Comparison of ENCODE assay signal across 10 cellular contexts in genomic region chr14:90495357-90496276, GRCh38.
DNase-seq lines count a peak whose midpoint lies in the region; ATAC-seq and TF ChIP-seq lines count a peak whose summit lies in the region.
"Had no signal": no experiment of that assay in that cellular context is flagged by ENCODE, and none has a peak within 500 bp of the region (broad histone marks: within the 10 kb centered on the region; RNA-seq: fewer than 3 reads in every experiment).

No MANE protein-coding gene starts in this region.

- H3K27me3 ChIP-seq in MM.1S (replicated peaks; ENCODE audit: insufficient read depth, low read length) = no peaks in the 10 kb centered on the region
- no peaks in the 10 kb centered on the region for H3K27me3 ChIP-seq in hepatocyte
- H3K27me3 ChIP-seq: Peyer's patch had no signal

- intact Hi-C loops in activated T-helper 1 cell treated with anti-CD3 and anti-CD28 coated beads, Interleukin-12 subunit alpha, Interleukin-12 subunit beta, Interleukin-2, Interleukin-4 antibody, amounts not matched to agents 30 ng/mL and 10 ng/mL and 1 ng/mL, durations not matched to agents 14 hours and 24 hours and 36 hours (cut with micrococcal nuclease) = no loop called here

- H3K27ac ChIP-seq in MM.1S (ENCODE audit: low read length) (no peak overlapping the region), hepatocyte (no peak overlapping the region)
- H3K27ac ChIP-seq: Peyer's patch had no signal

- peaks cover 2% of the 10 kb centered on the region for H3K27me3 Mint-ChIP-seq in activated T-helper 1 cell treated with anti-CD3 and anti-CD28 coated beads, Interleukin-12 subunit alpha, Interleukin-12 subunit beta, Interleukin-2, Interleukin-4 antibody, amounts not matched to agents 30 ng/mL and 10 ng/mL and 1 ng/mL, durations not matched to agents 14 hours and 24 hours and 36 hours (ENCODE audit: insufficient read depth)

- H3K4me1 ChIP-seq in MM.1S (ENCODE audit: low read length) (no peaks in the 10 kb centered on the region), hepatocyte (ENCODE audit: insufficient read depth) (peaks cover 4% of the 10 kb centered on the region)

- H3K9me3 ChIP-seq in MM.1S (replicated peaks; ENCODE audit: insufficient read depth, low read length) (no peaks in the 10 kb centered on the region), hepatocyte (ENCODE audit: low read depth) (no peaks in the 10 kb centered on the region)
- H3K9me3 ChIP-seq: Peyer's patch had no signal

- no peaks in the 10 kb centered on the region for H3K36me3 Mint-ChIP-seq in activated T-helper 1 cell treated with anti-CD3 and anti-CD28 coated beads, Interleukin-12 subunit alpha, Interleukin-12 subunit beta, Interleukin-2, Interleukin-4 antibody, amounts not matched to agents 30 ng/mL and 10 ng/mL and 1 ng/mL, durations not matched to agents 14 hours and 24 hours and 36 hours (ENCODE audit: low read depth)
- no peaks in the 10 kb centered on the region for H3K36me3 Mint-ChIP-seq in stimulated activated effector memory CD8-positive, alpha-beta T cell treated with anti-CD3 and anti-CD28 coated beads, Interleukin-12 subunit alpha, Interleukin-12 subunit beta, amount 100 ng/mL, for 72 hours

- H3K27ac Mint-ChIP-seq in activated T-helper 1 cell treated with anti-CD3 and anti-CD28 coated beads, Interleukin-12 subunit alpha, Interleukin-12 subunit beta, Interleukin-2, Interleukin-4 antibody, amounts not matched to agents 30 ng/mL and 10 ng/mL and 1 ng/mL, durations not matched to agents 14 hours and 24 hours and 36 hours = no peak overlapping the region
- H3K27ac Mint-ChIP-seq in stimulated activated effector memory CD8-positive, alpha-beta T cell treated with anti-CD3 and anti-CD28 coated beads, Interleukin-12 subunit alpha, Interleukin-12 subunit beta, amount 100 ng/mL, for 72 hours = no peak overlapping the region

- 60% methylated on average over 12 of the region's 12 CpGs for WGBS in hepatocyte (ENCODE audit: low lambda C conversion rate, missing lambda C conversion rate)

- no peak overlapping the region for H3K9ac ChIP-seq in MM.1S (ENCODE audit: low read length)

- H3K79me2 ChIP-seq in MM.1S (ENCODE audit: low read length) = no peaks in the 10 kb centered on the region
- H3K79me2 ChIP-seq in hepatocyte = no peaks in the 10 kb centered on the region

- H3F3A ChIP-seq in MM.1S (ENCODE audit: insufficient read depth, low read length) = no peaks in the 10 kb centered on the region

- H3K4me2 ChIP-seq in MM.1S (ENCODE audit: low read depth, low read length) (no peak overlapping the region), hepatocyte (no peak overlapping the region)

- H3K9me3 Mint-ChIP-seq in activated T-helper 1 cell treated with anti-CD3 and anti-CD28 coated beads, Interleukin-12 subunit alpha, Interleukin-12 subunit beta, Interleukin-2, Interleukin-4 antibody, amounts not matched to agents 30 ng/mL and 10 ng/mL and 1 ng/mL, durations not matched to agents 14 hours and 24 hours and 36 hours = no peaks in the 10 kb centered on the region
- no peaks in the 10 kb centered on the region for H3K9me3 Mint-ChIP-seq in stimulated activated effector memory CD8-positive, alpha-beta T cell treated with anti-CD3 and anti-CD28 coated beads, Interleukin-12 subunit alpha, Interleukin-12 subunit beta, amount 100 ng/mL, for 72 hours

- H3K4me1 Mint-ChIP-seq in activated T-helper 1 cell treated with anti-CD3 and anti-CD28 coated beads, Interleukin-12 subunit alpha, Interleukin-12 subunit beta, Interleukin-2, Interleukin-4 antibody, amounts not matched to agents 30 ng/mL and 10 ng/mL and 1 ng/mL, durations not matched to agents 14 hours and 24 hours and 36 hours (ENCODE audit: low read depth) = no peaks in the 10 kb centered on the region
- H3K4me1 Mint-ChIP-seq in stimulated activated effector memory CD8-positive, alpha-beta T cell treated with anti-CD3 and anti-CD28 coated beads, Interleukin-12 subunit alpha, Interleukin-12 subunit beta, amount 100 ng/mL, for 72 hours = no peaks in the 10 kb centered on the region

- DNase-seq in GM10266 (ENCODE audit: extremely low spot score) (peak; percentile 78), MM.1S (peak; percentile 45), hepatocyte (ENCODE audit: low spot score) (peak; percentile 90), NCI-H2107 treated with DMSO at 0.1 percent for 48 hours (lab: John Stamatoyannopoulos, UW; ENCODE audit: unreplicated experiment) (no peak), DMS114 treated with DMSO at 0.1 percent for 48 hours (lab: John Stamatoyannopoulos, UW; ENCODE audit: unreplicated experiment) (no peak)
- peak; percentile 37 for DNase-seq in activated T-helper 1 cell treated with anti-CD3 and anti-CD28 coated beads, Interleukin-12 subunit alpha, Interleukin-12 subunit beta, Interleukin-2, Interleukin-4 antibody, amounts not matched to agents 30 ng/mL and 10 ng/mL and 1 ng/mL, durations not matched to agents 14 hours and 24 hours and 36 hours (ENCODE audit: low spot score)
- peak; percentile 36 to 61 for DNase-seq in stimulated activated effector memory CD8-positive, alpha-beta T cell treated with anti-CD3 and anti-CD28 coated beads, Interleukin-12 subunit alpha, Interleukin-12 subunit beta, amount 100 ng/mL, for 72 hours (ENCODE audit: low spot score in 2 of 2)

- TF ChIP-seq CTCF in GM10266 (IDR thresholded peaks at IDR 0.05; ENCODE audit: control insufficient read depth, insufficient read depth, low read depth, missing control alignments) (no peak), MM.1S (IDR thresholded peaks at IDR 0.05; ENCODE audit: low read length) (no peak), hepatocyte (IDR thresholded peaks at IDR 0.05; ENCODE audit: poor library complexity) (no peak)

- H3K4me3 Mint-ChIP-seq in activated T-helper 1 cell treated with anti-CD3 and anti-CD28 coated beads, Interleukin-12 subunit alpha, Interleukin-12 subunit beta, Interleukin-2, Interleukin-4 antibody, amounts not matched to agents 30 ng/mL and 10 ng/mL and 1 ng/mL, durations not matched to agents 14 hours and 24 hours and 36 hours = no peak overlapping the region
- no peak overlapping the region for H3K4me3 Mint-ChIP-seq in stimulated activated effector memory CD8-positive, alpha-beta T cell treated with anti-CD3 and anti-CD28 coated beads, Interleukin-12 subunit alpha, Interleukin-12 subunit beta, amount 100 ng/mL, for 72 hours

- peak; percentile 44 for ATAC-seq in stimulated activated effector memory CD8-positive, alpha-beta T cell treated with anti-CD3 and anti-CD28 coated beads, Interleukin-12 subunit alpha, Interleukin-12 subunit beta, amount 100 ng/mL, for 72 hours
- ATAC-seq in GM21619 (IDR thresholded peaks at IDR 0.05; ENCODE audit: unreplicated experiment) = no peak

- H4K20me1 ChIP-seq in MM.1S (ENCODE audit: insufficient read depth, low read length) (no peaks in the 10 kb centered on the region), hepatocyte (ENCODE audit: insufficient read depth, poor library complexity, severe bottlenecking) (no peaks in the 10 kb centered on the region)

- H3K36me3 ChIP-seq in MM.1S (replicated peaks; ENCODE audit: insufficient read depth, low read length) (no peaks in the 10 kb centered on the region), hepatocyte (replicated peaks; ENCODE audit: insufficient read depth, low read depth) (no peaks in the 10 kb centered on the region)
- H3K36me3 ChIP-seq: Peyer's patch had no signal

- H3K4me3 ChIP-seq in MM.1S (ENCODE audit: low read length) (no peak overlapping the region), hepatocyte (no peak overlapping the region)
- H3K4me3 ChIP-seq: lung, Peyer's patch had no signal

- no peaks in the 10 kb centered on the region for H3K9me2 ChIP-seq in MM.1S (replicated peaks; ENCODE audit: insufficient read depth, low read length)
- H3K9me2 ChIP-seq in hepatocyte (replicated peaks; ENCODE audit: insufficient read depth) = no peaks in the 10 kb centered on the region

- no peak overlapping the region for H2AFZ ChIP-seq in MM.1S (ENCODE audit: low read length)
- no peak overlapping the region for H2AFZ ChIP-seq in hepatocyte

Comparison
In these comparisons a context has a peak if more than half of its experiments do, and no peak if none do; other contexts are left out.
1. DNase-seq: peak in GM10266 (single experiment), MM.1S (single experiment), activated T-helper 1 cell treated with anti-CD3 and anti-CD28 coated beads, Interleukin-12 subunit alpha, Interleukin-12 subunit beta, Interleukin-2, Interleukin-4 antibody, amounts not matched to agents 30 ng/mL and 10 ng/mL and 1 ng/mL, durations not matched to agents 14 hours and 24 hours and 36 hours (single experiment), hepatocyte (single experiment) and stimulated activated effector memory CD8-positive, alpha-beta T cell treated with anti-CD3 and anti-CD28 coated beads, Interleukin-12 subunit alpha, Interleukin-12 subunit beta, amount 100 ng/mL, for 72 hours (2 of 2); none in NCI-H2107 treated with DMSO at 0.1 percent for 48 hours (single experiment) and DMS114 treated with DMSO at 0.1 percent for 48 hours (single experiment).